8 cellular contexts compared by ENCODE assay signal in the genomic region with DNA sequence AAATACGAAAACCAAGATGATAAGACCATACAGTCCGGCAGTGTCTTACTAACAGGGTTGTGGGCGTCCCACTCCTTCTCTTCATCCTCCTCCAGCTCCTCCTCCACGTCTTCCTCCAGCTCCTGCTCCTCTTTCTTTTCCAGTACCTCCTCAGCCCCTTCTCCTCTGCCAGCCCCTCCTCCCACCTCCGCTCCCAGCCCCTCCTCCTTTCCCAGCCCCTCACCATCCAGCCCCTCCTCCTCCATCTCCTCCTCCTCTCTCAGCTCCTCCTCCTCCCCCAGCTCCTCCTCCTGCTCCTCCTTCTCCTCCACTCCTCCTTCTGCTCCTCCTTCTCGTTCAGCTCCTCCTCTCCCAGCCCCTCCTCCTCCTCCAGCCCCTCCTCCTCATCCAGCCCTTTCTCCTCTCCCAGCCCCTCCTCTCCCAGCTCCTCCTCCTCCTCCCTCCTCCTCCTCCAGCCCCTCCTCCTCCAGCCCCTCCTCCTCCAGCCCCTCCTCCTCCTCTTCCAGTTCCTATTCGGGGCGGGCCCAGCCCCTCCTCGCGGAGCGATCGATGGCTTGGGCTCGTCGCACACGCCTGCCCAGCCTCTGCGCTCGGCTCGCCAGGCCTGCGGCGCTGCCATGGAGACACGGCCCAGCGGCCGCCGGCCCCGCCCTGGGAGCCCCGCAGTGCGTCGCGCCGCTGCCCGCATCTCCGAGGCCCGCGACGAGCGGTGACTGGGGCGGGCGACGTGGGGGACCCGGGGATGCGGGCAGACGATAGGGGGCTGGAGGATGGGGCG. TPM values are rescaled to one million over a fixed set of nuclear protein-coding genes. Genes with fewer than 3 reads are reported as not detected.
DNase-seq lines count a peak whose midpoint lies in the region; ATAC-seq lines count a peak whose summit lies in the region.

BRD3OS (plus strand) TSS at position 654 of the 778 bp plus-strand sequence. CDS start 1,267 bp downstream, outside the sequence.

- peak within 1 kb of the TSS; percentile 49 to 67 (median 52) for H3K27ac Mint-ChIP-seq in CD4-positive, CD25-positive, alpha-beta regulatory T cell
- H3K27ac Mint-ChIP-seq in effector memory CD8-positive, alpha-beta T cell: peak within 1 kb of the TSS; percentile 41 to 72

- peak within 1 kb of the TSS; percentile 55 to 90 (median 85) for H3K4me3 Mint-ChIP-seq in CD4-positive, CD25-positive, alpha-beta regulatory T cell
- H3K4me3 Mint-ChIP-seq in effector memory CD8-positive, alpha-beta T cell: peak within 1 kb of the TSS; percentile 78 to 83

- peaks cover 2 to 24% (median 8%) of the 10 kb centered on the region in 4 donors for H3K4me1 Mint-ChIP-seq in CD4-positive, CD25-positive, alpha-beta regulatory T cell
- H3K4me1 Mint-ChIP-seq in effector memory CD8-positive, alpha-beta T cell (ENCODE audit: low read depth in 2 of 2): peaks cover 10 to 12% of the 10 kb centered on the region in 2 donors

- H3K4me3 ChIP-seq in CD4-positive, CD25-positive, alpha-beta regulatory T cell (ENCODE audit: low read depth, low read length): peak within 1 kb of the TSS; percentile 75

- no peaks in the 10 kb centered on the region for H3K27me3 ChIP-seq in CD4-positive, CD25-positive, alpha-beta regulatory T cell (ENCODE audit: control insufficient read depth, insufficient read depth, low read length)

- ATAC-seq in CD4-positive, CD25-positive, alpha-beta regulatory T cell (ENCODE audit: low read depth in 2 of 2): peak; percentile 92
- peak; percentile 80 for ATAC-seq in GM19468 (IDR thresholded peaks at IDR 0.05; ENCODE audit: extremely low read depth, unreplicated experiment)
- ATAC-seq in effector memory CD8-positive, alpha-beta T cell (replicated peaks): peak; percentile 90

- CTCF ChIA-PET in activated CD8-positive, alpha-beta memory T cell treated with anti-CD3 and anti-CD28 coated beads for 36 hours (lab: Charles Lee): interaction anchor here (0.9 to 1.6 kb wide), 3 partner anchors 31 to 40 kb away, joined by 3 to 6 read pairs (median 4); no protein-coding TSS in a partner anchor

- no peaks in the 10 kb centered on the region for H3K36me3 Mint-ChIP-seq in CD4-positive, CD25-positive, alpha-beta regulatory T cell
- peaks cover 10% of the 10 kb centered on the region for H3K36me3 Mint-ChIP-seq in effector memory CD8-positive, alpha-beta T cell (ENCODE audit: insufficient read depth)

- no peaks in the 10 kb centered on the region for H3K27me3 Mint-ChIP-seq in CD4-positive, CD25-positive, alpha-beta regulatory T cell
- H3K27me3 Mint-ChIP-seq in effector memory CD8-positive, alpha-beta T cell: no peaks in the 10 kb centered on the region

- H3K4me1 ChIP-seq in CD4-positive, CD25-positive, alpha-beta regulatory T cell (ENCODE audit: control insufficient read depth, insufficient read depth, low read length, poor library complexity, severe bottlenecking): peaks cover 12% of the 10 kb centered on the region

- no peaks in the 10 kb centered on the region for H3K9me3 Mint-ChIP-seq in CD4-positive, CD25-positive, alpha-beta regulatory T cell
- no peaks in the 10 kb centered on the region for H3K9me3 Mint-ChIP-seq in effector memory CD8-positive, alpha-beta T cell

- DNase-seq in CD4-positive, CD25-positive, alpha-beta regulatory T cell: peak; percentile 88 to 96 (median 92)
- peak; percentile 98 for DNase-seq in HT-29 (ENCODE audit: low spot score)
- DNase-seq in NOMO-1 treated with DMSO at 0.1 percent for 48 hours (lab: John Stamatoyannopoulos, UW; ENCODE audit: unreplicated experiment): peak; percentile 98
- DNase-seq in effector memory CD8-positive, alpha-beta T cell: peak; percentile 83 to 88 (median 88)
- DNase-seq in medulla oblongata (ENCODE audit: extremely low spot score): peak; percentile 99
- peak; percentile 79 to 91 (median 90) for DNase-seq in stimulated activated CD4-positive, alpha-beta T cell treated with anti-CD3 and anti-CD28 coated beads, TNF-alpha, amount 100 ng/mL, for 48 hours (ENCODE audit: low read depth in 3 of 3)

- peak within 1 kb of the TSS; percentile 41 for H3K27ac ChIP-seq in CD4-positive, CD25-positive, alpha-beta regulatory T cell (ENCODE audit: insufficient read depth, low read length, poor library complexity, severe bottlenecking)

- POLR2A ChIA-PET in activated CD8-positive, alpha-beta memory T cell treated with anti-CD3 and anti-CD28 coated beads for 36 hours (lab: Charles Lee): interaction anchor here (0.6 to 1.9 kb wide), 3 partner anchors 31 to 111 kb away, joined by 5 to 7 read pairs (median 7); partner anchors contain the start of gene WDR5

- no peaks in the 10 kb centered on the region for H3K36me3 ChIP-seq in CD4-positive, CD25-positive, alpha-beta regulatory T cell (ENCODE audit: control insufficient read depth, insufficient read depth, low read length)

- H3K9me3 ChIP-seq in CD4-positive, CD25-positive, alpha-beta regulatory T cell (ENCODE audit: control insufficient read depth in 2 of 2, low read length in 2 of 2): no peaks in the 10 kb centered on the region

RNA-seq across cellular contexts. Expression of gene BRD3OS, which starts in this region (rescaled TPM):
- 4.6 TPM for total RNA-seq in CD4-positive, CD25-positive, alpha-beta regulatory T cell
- polyA plus RNA-seq in CD4-positive, CD25-positive, alpha-beta regulatory T cell: 10 to 100 TPM; 14.9 to 20.6 (median 17.5) TPM
- 14.2 and 21.0 TPM in 2 replicates for total RNA-seq in HT-29 (2014; rRNA removed; shearing (Covaris generic))
- 10 to 100 TPM; 16.4 to 16.7 TPM for total RNA-seq in activated CD8-positive, alpha-beta memory T cell treated with anti-CD3 and anti-CD28 coated beads for 36 hours

Comparison
In these comparisons a context has a peak if more than half of its experiments do, and no peak if none do; other contexts are left out.
1. Peak in every context shown above with its lines: DNase-seq, ATAC-seq, H3K4me3 ChIP-seq and H3K27ac ChIP-seq.